Comparison of ENCODE assay signal across 12 cellular contexts in the genomic region with DNA sequence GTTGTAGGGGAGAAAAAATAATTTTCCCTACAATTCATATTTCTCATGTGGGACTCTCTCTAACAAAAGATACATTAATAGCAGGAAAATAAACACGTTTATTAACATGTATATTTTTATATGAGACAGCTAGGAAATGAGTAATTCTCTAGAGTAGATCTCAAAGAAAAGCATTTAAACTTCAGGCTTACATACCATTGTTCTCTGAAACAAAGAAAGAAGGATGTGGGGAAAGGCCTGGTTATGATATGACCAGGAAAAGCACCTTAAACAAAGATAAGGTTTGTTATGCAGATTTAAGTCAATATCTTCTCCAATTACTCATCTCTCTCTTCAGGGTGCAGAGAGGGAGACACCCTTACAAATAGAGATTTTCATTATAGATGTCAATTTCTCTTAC.
A peak's percentile ranks its signal among the peaks of the same experiment; 100 is the strongest.
DNase-seq lines count a peak whose midpoint lies in the region; ATAC-seq and TF ChIP-seq lines count a peak whose summit lies in the region.
"Had no signal": no experiment of that assay in that cellular context is flagged by ENCODE, and none has a peak within 500 bp of the region (broad histone marks: within the 10 kb centered on the region; RNA-seq: fewer than 3 reads in every experiment).

No MANE protein-coding gene starts in this region.

- no peaks in the 10 kb centered on the region for H3F3A ChIP-seq in Loucy (ENCODE audit: low read depth)

- H3K27ac ChIP-seq in BLaER1 (0 out of 2 replicates have a peak overlapping the region, but pooled peaks have one; percentile 40), upper lobe of left lung (no peak overlapping the region)
- H3K27ac ChIP-seq: parathyroid adenoma had no signal

- WGBS in upper lobe of left lung, 2 donors: 44 to 60% methylated on average over 1 of the region's 1 CpG

- H3K4me3 ChIP-seq in BLaER1 (no peak overlapping the region), Loucy (ENCODE audit: low read length, poor library complexity, severe bottlenecking) (no peak overlapping the region), fibroblast of pulmonary artery (replicated peaks; ENCODE audit: low read depth, low read length) (no peak overlapping the region), upper lobe of left lung (no peak overlapping the region)

- no peak for TF ChIP-seq POLR2A in upper lobe of left lung (IDR thresholded peaks at IDR 0.05)

- TF ChIP-seq EP300 in upper lobe of left lung (IDR thresholded peaks at IDR 0.05): no peak

- H3K9me2 ChIP-seq in Loucy (replicated peaks; ENCODE audit: low read depth, low read length): no peaks in the 10 kb centered on the region

- H3K4me2 ChIP-seq in BLaER1 (peak overlapping the region; percentile 76), Loucy (ENCODE audit: low read depth, low read length, poor library complexity, severe bottlenecking) (no peak overlapping the region)

- peaks cover 7% of the 10 kb centered on the region; the same call in 1 of the 2 replicates for H3K36me3 ChIP-seq in BLaER1
- no peaks in the 10 kb centered on the region for H3K36me3 ChIP-seq in Loucy (ENCODE audit: insufficient read depth, low read length)
- H3K36me3 ChIP-seq in upper lobe of left lung: no peaks in the 10 kb centered on the region

- no peaks in the 10 kb centered on the region for H3K79me2 ChIP-seq in Loucy (ENCODE audit: insufficient read depth, low read length)
- H3K79me2 ChIP-seq: parathyroid adenoma had no signal

- ATAC-seq in GM21723 (IDR thresholded peaks at IDR 0.05; ENCODE audit: unreplicated experiment) (peak; percentile 36), GM21381 (IDR thresholded peaks at IDR 0.05; ENCODE audit: unreplicated experiment) (no peak), upper lobe of left lung (ENCODE audit: low FRiP score in 2 of 2) (no peak)

- TF ChIP-seq CTCF in Loucy (conservative IDR thresholded peaks at IDR 0.05; ENCODE audit: low read length): no peak
- no peak for TF ChIP-seq CTCF in fibroblast of pulmonary artery (IDR thresholded peaks at IDR 0.05; ENCODE audit: low read length, missing control alignments)
- no peak for TF ChIP-seq CTCF in upper lobe of left lung (IDR thresholded peaks at IDR 0.05)

- H3K9me3 ChIP-seq in BLaER1 (peaks cover 39% of the 10 kb centered on the region), Loucy (ENCODE audit: insufficient read depth, low read depth, low read length) (peaks cover 3% of the 10 kb centered on the region; the same call in 1 of the 2 replicates), upper lobe of left lung (no peaks in the 10 kb centered on the region)

- H3K9ac ChIP-seq in BLaER1: no peak overlapping the region
- no peak overlapping the region for H3K9ac ChIP-seq in Loucy (ENCODE audit: low read depth, low read length, poor library complexity, severe bottlenecking)
- H3K9ac ChIP-seq: parathyroid adenoma had no signal

- peak overlapping the region; percentile 3; the same call in 1 of the 2 replicates for H2AFZ ChIP-seq in Loucy (ENCODE audit: low read length)
- H2AFZ ChIP-seq: parathyroid adenoma had no signal

- no peaks in the 10 kb centered on the region for H3K27me3 ChIP-seq in BLaER1
- no peaks in the 10 kb centered on the region for H3K27me3 ChIP-seq in Loucy (ENCODE audit: insufficient read depth, low read length, poor library complexity, severe bottlenecking)
- H3K27me3 ChIP-seq in upper lobe of left lung: no peaks in the 10 kb centered on the region

- DNase-seq in fibroblast of pulmonary artery (ENCODE audit: low read depth) (peak; percentile 52), SIG-M5 (lab: John Stamatoyannopoulos, UW) (no peak), upper lobe of left lung (no peak)
- no peak for DNase-seq in stimulated activated CD4-positive, alpha-beta T cell treated with anti-CD3 and anti-CD28 coated beads, Interleukin-12 subunit alpha, Interleukin-12 subunit beta, amount 100 ng/mL, for 4 hours
- DNase-seq: activated gamma-delta T cell treated with Interleukin-2 at 50 U/mL for 16 hours, HCEC 1CT, SW 1271 had no signal

- H4K20me1 ChIP-seq in BLaER1 (no peaks in the 10 kb centered on the region), Loucy (ENCODE audit: insufficient read depth, low read length, poor library complexity, severe bottlenecking) (no peaks in the 10 kb centered on the region)

- H3K4me1 ChIP-seq in BLaER1 (peaks cover 61% of the 10 kb centered on the region), Loucy (ENCODE audit: insufficient read depth, low read length, poor library complexity, severe bottlenecking) (peaks cover 15% of the 10 kb centered on the region), upper lobe of left lung (no peaks in the 10 kb centered on the region)
